ENCODE assay signal across 9 cellular contexts in genomic region chr16:81624718-81625543, GRCh38.
DNase-seq lines count a peak whose midpoint lies in the region; ATAC-seq, FAIRE-seq and TF ChIP-seq lines count a peak whose summit lies in the region.
"Had no signal": no experiment of that assay in that cellular context is flagged by ENCODE, and none has a peak within 500 bp of the region (broad histone marks: within the 10 kb centered on the region; RNA-seq: fewer than 3 reads in every experiment).

No MANE protein-coding gene starts in this region.

- no peaks in the 10 kb centered on the region for H3K27me3 Mint-ChIP-seq in activated CD8-positive, alpha-beta memory T cell treated with anti-CD3 and anti-CD28 coated beads, Interleukin-2, amount 10 ng/mL, durations not matched to agents 7 days and 5 days
- H3K27me3 Mint-ChIP-seq: T-helper 17 cell had no signal

- no peak for TF ChIP-seq CTCF in keratinocyte (optimal IDR thresholded peaks at IDR 0.05 in 1 of 3, IDR thresholded peaks at IDR 0.05 in 1 of 3, conservative IDR thresholded peaks at IDR 0.05 in 1 of 3; ENCODE audit: extremely low read depth in 1 of 3, insufficient read depth in 2 of 3, low read length in 3 of 3)
- no peak for TF ChIP-seq CTCF in upper lobe of right lung (IDR thresholded peaks at IDR 0.05)

- H3K36me3 Mint-ChIP-seq in activated CD8-positive, alpha-beta memory T cell treated with anti-CD3 and anti-CD28 coated beads, Interleukin-2, amount 10 ng/mL, durations not matched to agents 7 days and 5 days = peaks cover 8% of the 10 kb centered on the region

- H3K9me1 ChIP-seq in keratinocyte (ENCODE audit: control insufficient read depth, extremely low read depth, insufficient read depth, low read length) = peaks cover 2% of the 10 kb centered on the region

- H3K27ac ChIP-seq in SJSA1 (peak overlapping the region; percentile 80; the same call in 1 of the 2 replicates), keratinocyte (ENCODE audit: control insufficient read depth, insufficient read depth, low read length) (peak overlapping the region; percentile 94), upper lobe of right lung (peak overlapping the region; percentile 45)

- H3K36me3 ChIP-seq in SJSA1 (0 out of 2 replicates have a peak, but pooled peaks cover 3% of the 10 kb centered on the region), keratinocyte (ENCODE audit: control insufficient read depth in 2 of 2, extremely low read depth in 1 of 2, insufficient read depth in 2 of 2, low read length in 2 of 2) (peaks cover 3 to 22% of the 10 kb centered on the region in 2 experiments), upper lobe of right lung (peaks cover 19% of the 10 kb centered on the region)

- no peak overlapping the region for H3K4me3 Mint-ChIP-seq in activated CD8-positive, alpha-beta memory T cell treated with anti-CD3 and anti-CD28 coated beads, Interleukin-2, amount 10 ng/mL, durations not matched to agents 7 days and 5 days
- H3K4me3 Mint-ChIP-seq: T-helper 17 cell had no signal

- no peaks in the 10 kb centered on the region for H3K9me3 Mint-ChIP-seq in activated CD8-positive, alpha-beta memory T cell treated with anti-CD3 and anti-CD28 coated beads, Interleukin-2, amount 10 ng/mL, durations not matched to agents 7 days and 5 days (ENCODE audit: low read depth)

- H3K9me3 ChIP-seq in SJSA1 (replicated peaks) = peaks cover 4% of the 10 kb centered on the region
- no peaks in the 10 kb centered on the region for H3K9me3 ChIP-seq in keratinocyte (ENCODE audit: control insufficient read depth, low read depth, low read length)
- H3K9me3 ChIP-seq in upper lobe of right lung = no peaks in the 10 kb centered on the region

- H3K79me2 ChIP-seq in keratinocyte (ENCODE audit: control insufficient read depth, insufficient read depth, low read length) = peaks cover 27% of the 10 kb centered on the region

- H3K9ac ChIP-seq in keratinocyte (ENCODE audit: control insufficient read depth, extremely low read depth, insufficient read depth, low read length) = peak overlapping the region; percentile 79

- no peak for FAIRE-seq in keratinocyte (lab: Jason Lieb, UNC)

- peak overlapping the region; percentile 51 for H3K4me2 ChIP-seq in keratinocyte (ENCODE audit: control insufficient read depth, extremely low read depth, insufficient read depth, low read depth, low read length)

- dilution Hi-C loops in keratinocyte (cut with MboI; ENCODE audit: extremely low pct_ligation_motif_present, low sequenced_read_pairs) = no loop called here

- H3K4me1 ChIP-seq in SJSA1 (replicated peaks) (peaks cover 33% of the 10 kb centered on the region), keratinocyte (ENCODE audit: control insufficient read depth, extremely low read depth, insufficient read depth, low read length) (peaks cover 50% of the 10 kb centered on the region), upper lobe of right lung (peaks cover 14% of the 10 kb centered on the region)

- H2AFZ ChIP-seq in keratinocyte (ENCODE audit: control insufficient read depth, low read length) = no peak overlapping the region

- DNase-seq in activated CD8-positive, alpha-beta memory T cell treated with anti-CD3 and anti-CD28 coated beads, Interleukin-2, amount 10 ng/mL, durations not matched to agents 7 days and 5 days = no peak
- no peak for DNase-seq in activated CD8-positive, alpha-beta memory T cell treated with anti-CD3 and anti-CD28 coated beads for 24 hours
- DNase-seq in SJSA1 (ENCODE audit: low read depth in 1 of 2, low spot score in 2 of 2) (no peak), keratinocyte (ENCODE audit: low read depth, low spot score) (peak; percentile 68), upper lobe of right lung (no peak), NCI-H2196 (lab: John Stamatoyannopoulos, UW; ENCODE audit: unreplicated experiment) (no peak), germinal center (ENCODE audit: low spot score) (no peak)
- DNase-seq in stimulated activated CD4-positive, alpha-beta T cell treated with anti-CD3 and anti-CD28 coated beads, Interleukin-4, amount 100 ng/mL, for 24 hours = no peak
- DNase-seq: T-helper 17 cell had no signal

- H3K27ac Mint-ChIP-seq in activated CD8-positive, alpha-beta memory T cell treated with anti-CD3 and anti-CD28 coated beads, Interleukin-2, amount 10 ng/mL, durations not matched to agents 7 days and 5 days = peak overlapping the region; percentile 16
- H3K27ac Mint-ChIP-seq: T-helper 17 cell had no signal

- H3K4me3 ChIP-seq in SJSA1 = no peak overlapping the region
- H3K4me3 ChIP-seq in keratinocyte (ENCODE audit: control insufficient read depth in 2 of 3, extremely low read depth in 1 of 3, insufficient read depth in 2 of 3, low read depth in 1 of 3, low read length in 3 of 3) = no peak overlapping the region
- H3K4me3 ChIP-seq in upper lobe of right lung = no peak overlapping the region

- H3K4me1 Mint-ChIP-seq in activated CD8-positive, alpha-beta memory T cell treated with anti-CD3 and anti-CD28 coated beads, Interleukin-2, amount 10 ng/mL, durations not matched to agents 7 days and 5 days = peaks cover 25% of the 10 kb centered on the region

- intact Hi-C loops in upper lobe of right lung (cut with DNase I) = no loop called here

- H3K27me3 ChIP-seq in SJSA1 (replicated peaks) (no peaks in the 10 kb centered on the region), keratinocyte (ENCODE audit: control insufficient read depth, extremely low read depth, insufficient read depth, low read length) (no peaks in the 10 kb centered on the region), upper lobe of right lung (no peaks in the 10 kb centered on the region)

- peaks cover 3% of the 10 kb centered on the region for H4K20me1 ChIP-seq in keratinocyte (ENCODE audit: control insufficient read depth, extremely low read depth, insufficient read depth, low read length)

- CTCF ChIA-PET in activated CD8-positive, alpha-beta memory T cell treated with anti-CD3 and anti-CD28 coated beads, Interleukin-2, amount 10 ng/mL, durations not matched to agents 7 days and 5 days (lab: Charles Lee) = interaction anchor here (1.2 to 2.4 kb wide), 4 partner anchors 9 to 105 kb away, joined by 3 to 10 read pairs (median 7); no protein-coding TSS in a partner anchor

- no peak for ATAC-seq in activated CD8-positive, alpha-beta memory T cell treated with anti-CD3 and anti-CD28 coated beads, Interleukin-2, amount 10 ng/mL, durations not matched to agents 7 days and 5 days
- peak; percentile 4 for ATAC-seq in upper lobe of right lung
- ATAC-seq: T-helper 17 cell had no signal
